ENCODE assay signal across 8 cellular contexts in genomic region chrX:118226060-118226428, GRCh38.
DNase-seq lines count a peak whose midpoint lies in the region; ATAC-seq and TF ChIP-seq lines count a peak whose summit lies in the region.

No MANE protein-coding gene starts in this region.

- H3K36me3 Mint-ChIP-seq in mesothelial cell of epicardium = no peaks in the 10 kb centered on the region
- no peaks in the 10 kb centered on the region for H3K36me3 Mint-ChIP-seq in activated naive CD4-positive, alpha-beta T cell treated with anti-CD3 and anti-CD28 coated beads, Interleukin-2, amount 10 ng/mL, durations not matched to agents 7 days and 5 days

- H3K4me3 ChIP-seq in GM12865 (ENCODE audit: low read depth, low read length) = no peak overlapping the region

- TF ChIP-seq CTCF in GM12865 (IDR thresholded peaks at IDR 0.05; ENCODE audit: insufficient read depth, low read depth, low read length, missing control alignments) (peak; percentile 37), mesothelial cell of epicardium (IDR thresholded peaks at IDR 0.05; ENCODE audit: unreplicated experiment) (peak; percentile 29)

- DNase-seq in GM12865 (ENCODE audit: low read depth) = no peak
- DNase-seq in LoVo (ENCODE audit: low spot score) = peak; percentile 6
- DNase-seq in astrocyte of the hippocampus (ENCODE audit: low read depth, low spot score) = peak; percentile 51
- DNase-seq in mesothelial cell of epicardium (ENCODE audit: low spot score in 2 of 2, unreplicated experiment in 2 of 2) = no peak
- DNase-seq in stimulated activated CD4-positive, alpha-beta T cell treated with anti-CD3 and anti-CD28 coated beads, Interleukin-4, amount 100 ng/mL, for 1 hour = no peak
- no peak for DNase-seq in GOT3 (lab: John Stamatoyannopoulos, UW)
- no peak for DNase-seq in activated naive CD4-positive, alpha-beta T cell treated with anti-CD3 and anti-CD28 coated beads, Interleukin-2, amount 10 ng/mL, durations not matched to agents 7 days and 5 days

- H3K27me3 Mint-ChIP-seq in mesothelial cell of epicardium (ENCODE audit: low read depth) = no peaks in the 10 kb centered on the region
- H3K27me3 Mint-ChIP-seq in activated naive CD4-positive, alpha-beta T cell treated with anti-CD3 and anti-CD28 coated beads, Interleukin-2, amount 10 ng/mL, durations not matched to agents 7 days and 5 days = no peaks in the 10 kb centered on the region

- no peak overlapping the region for H3K4me3 Mint-ChIP-seq in mesothelial cell of epicardium
- no peak overlapping the region for H3K4me3 Mint-ChIP-seq in activated naive CD4-positive, alpha-beta T cell treated with anti-CD3 and anti-CD28 coated beads, Interleukin-2, amount 10 ng/mL, durations not matched to agents 7 days and 5 days

- H3K27ac Mint-ChIP-seq in mesothelial cell of epicardium = peak overlapping the region; percentile 81
- H3K27ac Mint-ChIP-seq in activated naive CD4-positive, alpha-beta T cell treated with anti-CD3 and anti-CD28 coated beads, Interleukin-2, amount 10 ng/mL, durations not matched to agents 7 days and 5 days = no peak overlapping the region

- H3K4me1 Mint-ChIP-seq in mesothelial cell of epicardium = peaks cover 18% of the 10 kb centered on the region
- H3K4me1 Mint-ChIP-seq in activated naive CD4-positive, alpha-beta T cell treated with anti-CD3 and anti-CD28 coated beads, Interleukin-2, amount 10 ng/mL, durations not matched to agents 7 days and 5 days = no peaks in the 10 kb centered on the region

- peaks cover 10% of the 10 kb centered on the region for H3K9me3 Mint-ChIP-seq in mesothelial cell of epicardium
- H3K9me3 Mint-ChIP-seq in activated naive CD4-positive, alpha-beta T cell treated with anti-CD3 and anti-CD28 coated beads, Interleukin-2, amount 10 ng/mL, durations not matched to agents 7 days and 5 days = no peaks in the 10 kb centered on the region

- CTCF ChIA-PET in activated naive CD4-positive, alpha-beta T cell treated with anti-CD3 and anti-CD28 coated beads, Interleukin-2, amount 10 ng/mL, durations not matched to agents 7 days and 5 days (lab: Charles Lee) = no interaction called here

- ATAC-seq in GM21528 (IDR thresholded peaks at IDR 0.05; ENCODE audit: low FRiP score, unreplicated experiment) = peak; percentile 76

Comparison
In these comparisons a context has a peak if more than half of its experiments do, and no peak if none do; other contexts are left out.
1. DNase-seq: peak in LoVo (single experiment) and astrocyte of the hippocampus (single experiment); none in GM12865 (single experiment), mesothelial cell of epicardium (0 of 2), stimulated activated CD4-positive, alpha-beta T cell treated with anti-CD3 and anti-CD28 coated beads, Interleukin-4, amount 100 ng/mL, for 1 hour (single experiment), GOT3 (single experiment) and activated naive CD4-positive, alpha-beta T cell treated with anti-CD3 and anti-CD28 coated beads, Interleukin-2, amount 10 ng/mL, durations not matched to agents 7 days and 5 days (single experiment).